Comparison of ENCODE assay signal across 7 cellular contexts in the genomic region with DNA sequence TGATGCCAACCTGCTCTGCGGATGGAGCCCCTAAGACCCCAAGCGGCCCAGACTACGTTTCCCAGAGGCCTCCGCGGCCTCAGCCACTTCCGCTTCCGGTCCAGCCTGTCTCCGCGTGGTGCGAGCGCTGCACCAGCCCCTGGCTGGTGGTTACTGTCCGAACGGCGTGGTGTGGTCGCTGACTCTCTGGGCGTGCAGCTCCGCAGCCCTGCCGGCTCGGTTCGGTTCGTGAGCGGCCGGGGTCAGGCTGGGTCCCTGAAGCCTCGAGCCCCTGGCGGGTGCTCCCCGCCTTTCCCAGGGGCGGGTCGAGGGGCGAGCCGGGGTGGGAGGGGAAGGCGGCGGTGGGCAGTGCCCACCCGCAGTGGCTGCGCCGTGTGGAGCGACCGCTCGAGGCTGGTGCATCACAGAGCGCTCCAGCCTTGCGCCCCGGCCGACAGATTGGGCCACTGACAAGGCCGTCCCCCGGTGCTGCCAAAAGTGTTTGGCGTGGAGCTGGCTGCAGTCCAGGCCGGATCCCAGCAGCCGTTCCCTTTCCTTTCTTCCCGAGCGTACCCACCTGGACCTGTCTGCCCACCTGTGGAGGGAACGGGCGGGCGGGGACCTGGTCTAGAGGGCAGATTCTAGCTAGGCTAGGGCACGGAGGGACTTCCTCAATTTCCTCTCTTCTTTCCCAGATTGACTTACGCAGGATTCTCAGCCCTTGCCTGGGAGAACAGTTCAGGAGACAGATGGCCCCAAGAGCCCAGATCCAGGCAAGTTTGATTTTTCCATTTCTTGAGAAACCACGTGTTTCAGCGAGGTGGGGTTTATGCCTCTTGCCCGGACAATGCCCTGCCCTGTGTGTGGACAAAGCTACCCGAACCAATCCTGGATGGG. TPM values are rescaled to one million over a fixed set of nuclear protein-coding genes. Genes with fewer than 3 reads are reported as not detected.
A peak's percentile ranks its signal among the peaks of the same experiment; 100 is the strongest.
DNase-seq lines count a peak whose midpoint lies in the region; ATAC-seq, FAIRE-seq and TF ChIP-seq lines count a peak whose summit lies in the region.

TSS of gene ZNF485 (plus strand) at position 116 of the 876 bp plus-strand sequence. CDS start at position 729, 613 bp downstream.

- H3K4me1 ChIP-seq in small intestine (ENCODE audit: control insufficient read depth in 2 of 2, insufficient read depth in 1 of 2, low read depth in 1 of 2, low read length in 1 of 2), result peaks cover 0 to 4% of the 10 kb centered on the region in 2 donors

- no peak for FAIRE-seq in bronchial epithelial cell (lab: Jason Lieb, UNC)
- FAIRE-seq in small intestine (lab: Jason Lieb, UNC), result no peak

- ATAC-seq in GM18508 (IDR thresholded peaks at IDR 0.05; ENCODE audit: insufficient read depth, unreplicated experiment) (peak; percentile 95), HG02798 (IDR thresholded peaks at IDR 0.05; ENCODE audit: poor library complexity, unreplicated experiment) (peak; percentile 100)

- 2 to 3% (median 2%) methylated on average over 54 to 58 of the region's 58 CpGs for WGBS in small intestine, 3 donors

- no peaks in the 10 kb centered on the region for H3K9me3 ChIP-seq in small intestine (ENCODE audit: control insufficient read depth, low read depth)

- peak within 1 kb of the TSS; percentile 73 for H3K4me3 ChIP-seq in WI38 (ENCODE audit: low read depth, low read length)
- H3K4me3 ChIP-seq in bronchial epithelial cell (ENCODE audit: low read depth, low read length), result peak within 1 kb of the TSS; percentile 88
- H3K4me3 ChIP-seq in small intestine (ENCODE audit: low read depth in 1 of 2, low read length in 2 of 2), result peak within 1 kb of the TSS; percentile 72 to 77

- peak within 1 kb of the TSS in 1 of 2 donors; percentile 47 for H3K27ac ChIP-seq in small intestine (ENCODE audit: low read depth in 1 of 2, low read length in 1 of 2)

- H3K36me3 ChIP-seq in bronchial epithelial cell (ENCODE audit: control insufficient read depth, insufficient read depth, low read length) (peaks cover 2% of the 10 kb centered on the region), small intestine (ENCODE audit: control insufficient read depth in 2 of 2, insufficient read depth in 2 of 2, low read length in 2 of 2) (no peaks in the 10 kb centered on the region)

- H3K27me3 ChIP-seq in bronchial epithelial cell (ENCODE audit: control insufficient read depth, insufficient read depth, low read length), result no peaks in the 10 kb centered on the region
- no peaks in the 10 kb centered on the region for H3K27me3 ChIP-seq in small intestine (ENCODE audit: control insufficient read depth in 2 of 2, insufficient read depth in 2 of 2, low read length in 2 of 2)

- peak; percentile 69 for DNase-seq in NCI-H146 treated with DMSO at 0.1 percent for 48 hours (lab: John Stamatoyannopoulos, UW; ENCODE audit: unreplicated experiment)
- DNase-seq in bronchial epithelial cell (ENCODE audit: low read depth), result peak; percentile 18
- DNase-seq in iPS-NIHi7 (ENCODE audit: extremely low spot score), result peak; percentile 92
- peak; percentile 47 for DNase-seq in small intestine

- TF ChIP-seq CTCF in WI38 (IDR thresholded peaks at IDR 0.05; ENCODE audit: low read depth, low read length), result no peak
- TF ChIP-seq CTCF in bronchial epithelial cell (IDR thresholded peaks at IDR 0.05; ENCODE audit: insufficient read depth, low read length, severe bottlenecking), result no peak

RNA-seq across cellular contexts. Expression of gene ZNF485, which starts in this region (rescaled TPM):
- 2.4 and 4.7 TPM in 2 replicates for total RNA-seq in bronchial epithelial cell
- 1 to 10 TPM in 2 of 3 donors, under 1 TPM in 1; 0.81 to 2.4 (median 1.3) TPM for polyA plus RNA-seq in small intestine

Comparison
In these comparisons a context has a peak if more than half of its experiments do, and no peak if none do; other contexts are left out.
1. DNase-seq: peak in every context shown above with its lines; median percentile 92 in iPS-NIHi7; 69 in NCI-H146 treated with DMSO at 0.1 percent for 48 hours; 47 in small intestine; 18 in bronchial epithelial cell.